ENCODE assay signal across 22 cellular contexts in the genomic region with DNA sequence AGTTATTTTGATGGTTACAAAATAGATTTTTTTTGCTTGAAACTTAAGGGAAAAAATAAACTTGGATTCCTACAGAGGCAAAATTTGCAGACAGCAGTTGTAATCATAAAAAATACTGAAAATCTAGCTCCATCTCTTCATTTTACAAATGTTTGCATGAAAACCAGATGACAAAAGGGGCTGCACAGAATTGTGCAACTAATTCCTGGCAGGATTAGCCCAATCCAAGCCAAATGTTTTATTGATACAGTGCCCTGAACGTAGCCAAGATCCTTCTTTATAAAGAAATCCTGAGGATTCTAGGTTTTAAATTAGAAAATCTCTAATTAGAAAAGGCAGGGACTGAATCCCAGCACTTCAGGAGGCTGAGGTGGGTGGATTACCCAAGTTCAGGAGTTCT.
"Had no signal": no experiment of that assay in that cellular context is flagged by ENCODE, and none has a peak within 500 bp of the region (broad histone marks: within the 10 kb centered on the region; RNA-seq: fewer than 3 reads in every experiment).

No MANE protein-coding gene starts in this region.

- ATAC-seq: natural killer cell; stimulated activated memory B cell treated with anti-CD40 and anti-IgM and Interleukin-4, amounts not matched to agents 10 μg/mL and 1 μg/mL and 100 μg/mL, for 72 hours; stimulated activated naive CD8-positive, alpha-beta T cell treated with anti-CD3 and anti-CD28 coated beads, Interleukin-15, amount 100 ng/mL, for 72 hours; upper lobe of right lung had no signal

- H3K36me3 ChIP-seq: heart right ventricle, ovary, suprapubic skin, thoracic aorta, tibial artery, upper lobe of right lung had no signal

- H3K27ac ChIP-seq: hepatocyte, ovary, suprapubic skin, thoracic aorta, tibial artery, upper lobe of right lung had no signal

- DNase-seq: heart right ventricle; islet precursor cell; mesendoderm; naive B cell; natural killer cell; ovary; right cardiac atrium; stimulated activated CD4-positive, alpha-beta T cell treated with anti-CD3 and anti-CD28 coated beads, Interleukin-1b, Interleukin-23, amount 100 ng/mL, for 48 hours; stimulated activated CD4-positive, alpha-beta T cell treated with anti-CD3 and anti-CD28 coated beads, Interleukin-2, amount 100 ng/mL, for 48 hours; stimulated activated CD4-positive, alpha-beta T cell treated with anti-CD3 and anti-CD28 coated beads, Interleukin-4, amount 100 ng/mL, for 4 hours; stimulated activated CD8-positive, alpha-beta memory T cell treated with anti-CD3 and anti-CD28 coated beads, Interleukin-4, amount 100 ng/mL, for 48 hours; stimulated activated naive CD4-positive, alpha-beta T cell treated with Interleukin-2 at 50 U/mL for 16 hours; stimulated activated naive CD8-positive, alpha-beta T cell treated with anti-CD3 and anti-CD28 coated beads, Interleukin-15, amount 100 ng/mL, for 72 hours; tibial artery; trophoblast cell; upper lobe of right lung had no signal

- H3K4me3 ChIP-seq: heart right ventricle, hepatocyte, lung, ovary, smooth muscle cell, suprapubic skin, thoracic aorta, tibial artery, upper lobe of right lung had no signal

- H3K4me1 ChIP-seq: heart right ventricle, suprapubic skin, tibial artery, upper lobe of right lung had no signal

- H3K9me3 ChIP-seq: ovary, suprapubic skin, thoracic aorta, tibial artery, upper lobe of right lung had no signal

- H3K27me3 ChIP-seq: heart right ventricle, hepatocyte, ovary, suprapubic skin, tibial artery, upper lobe of right lung had no signal
